Comparison of ENCODE assay signal across 32 cellular contexts in genomic region chr5:103542441-103542840, GRCh38.
"Had no signal": no experiment of that assay in that cellular context is flagged by ENCODE, and none has a peak within 500 bp of the region (broad histone marks: within the 10 kb centered on the region; RNA-seq: fewer than 3 reads in every experiment).

No MANE protein-coding gene starts in this region.

- H3K36me3 Mint-ChIP-seq: natural killer cell; neural progenitor cell; stimulated activated memory B cell treated with anti-CD40 and anti-IgM and Interleukin-4, amounts not matched to agents 10 μg/mL and 1 μg/mL and 100 μg/mL, for 72 hours; type B pancreatic cell had no signal

- DNase-seq: natural killer cell; occipital lobe; ovary; posterior cingulate gyrus; psoas muscle; right cardiac atrium; right lobe of liver; sigmoid colon; spleen; stimulated activated CD4-positive, alpha-beta T cell treated with anti-CD3 and anti-CD28 coated beads, Interleukin-12 subunit alpha, Interleukin-12 subunit beta, amount 100 ng/mL, for 4 hours; stimulated activated CD4-positive, alpha-beta T cell treated with anti-CD3 and anti-CD28 coated beads, Interleukin-1b, Interleukin-23, amount 100 ng/mL, for 48 hours; stimulated activated CD4-positive, alpha-beta T cell treated with anti-CD3 and anti-CD28 coated beads, Interleukin-4, amount 100 ng/mL, for 1 hour; stimulated activated CD4-positive, alpha-beta T cell treated with anti-CD3 and anti-CD28 coated beads, Interleukin-4, amount 100 ng/mL, for 4 hours; stimulated activated CD8-positive, alpha-beta memory T cell treated with anti-CD3 and anti-CD28 coated beads, Interleukin-4, amount 100 ng/mL, for 48 hours; stimulated activated naive CD4-positive, alpha-beta T cell; stimulated activated naive CD8-positive, alpha-beta T cell treated with anti-CD3 and anti-CD28 coated beads, Interleukin-15, amount 100 ng/mL, for 72 hours; stimulated activated naive CD8-positive, alpha-beta T cell treated with anti-CD3 and anti-CD28 coated beads, Interleukin-15, Interleukin-2, amounts not matched to agents 100 U/mL and 50 U/mL, for 24 hours; substantia nigra; testis; tibial artery; transverse colon; upper lobe of right lung; uterus had no signal

- H3K4me1 Mint-ChIP-seq: natural killer cell; neural progenitor cell; stimulated activated memory B cell treated with anti-CD40 and anti-IgM and Interleukin-4, amounts not matched to agents 10 μg/mL and 1 μg/mL and 100 μg/mL, for 72 hours; stimulated activated naive CD8-positive, alpha-beta T cell treated with anti-CD3 and anti-CD28 coated beads, Interleukin-15, amount 100 ng/mL, for 72 hours had no signal

- H3K9me3 ChIP-seq: ovary, psoas muscle, right lobe of liver, sigmoid colon, spleen, suprapubic skin, testis, tibial artery, transverse colon, upper lobe of right lung, uterus had no signal

- H3K79me2 ChIP-seq: parathyroid adenoma had no signal

- H3K27me3 ChIP-seq: neural progenitor cell, ovary, right lobe of liver, sigmoid colon, spleen, suprapubic skin, testis, tibial artery, transverse colon, upper lobe of right lung, uterus had no signal

- H3K4me2 ChIP-seq: neural progenitor cell, smooth muscle cell had no signal

- H3K9ac ChIP-seq: neural progenitor cell, parathyroid adenoma had no signal

- H3K36me3 ChIP-seq: neural progenitor cell, ovary, right lobe of liver, sigmoid colon, spleen, suprapubic skin, tibial artery, transverse colon, upper lobe of right lung, uterus had no signal

- H3K4me3 ChIP-seq: neural progenitor cell, ovary, psoas muscle, right lobe of liver, sigmoid colon, skin epidermis, smooth muscle cell, spleen, suprapubic skin, testis, tibial artery, transverse colon, upper lobe of right lung, uterus had no signal

- H3K4me3 Mint-ChIP-seq: natural killer cell; nephron; neural progenitor cell; stimulated activated memory B cell treated with anti-CD40 and anti-IgM and Interleukin-4, amounts not matched to agents 10 μg/mL and 1 μg/mL and 100 μg/mL, for 72 hours; stimulated activated naive CD8-positive, alpha-beta T cell treated with anti-CD3 and anti-CD28 coated beads, Interleukin-15, amount 100 ng/mL, for 72 hours; type B pancreatic cell had no signal

- ATAC-seq: natural killer cell; psoas muscle; right cardiac atrium; right lobe of liver; stimulated activated memory B cell treated with anti-CD40 and anti-IgM and Interleukin-4, amounts not matched to agents 10 μg/mL and 1 μg/mL and 100 μg/mL, for 72 hours; stimulated activated naive CD8-positive, alpha-beta T cell treated with anti-CD3 and anti-CD28 coated beads, Interleukin-15, amount 100 ng/mL, for 72 hours; stimulated activated naive CD8-positive, alpha-beta T cell treated with anti-CD3 and anti-CD28 coated beads, Interleukin-15, Interleukin-2, amounts not matched to agents 100 U/mL and 50 U/mL, for 24 hours; upper lobe of right lung had no signal

- H3K4me1 ChIP-seq: neural progenitor cell, psoas muscle, right lobe of liver, sigmoid colon, spleen, suprapubic skin, testis, tibial artery, transverse colon, upper lobe of right lung, uterus had no signal

- H2AFZ ChIP-seq: neural progenitor cell, parathyroid adenoma had no signal

- H3K27ac ChIP-seq: neural progenitor cell, ovary, parathyroid adenoma, psoas muscle, right lobe of liver, sigmoid colon, skin epidermis, spleen, suprapubic skin, testis, tibial artery, transverse colon, upper lobe of right lung, uterus had no signal

- H3K9me3 Mint-ChIP-seq: natural killer cell; nephron; neural progenitor cell; stimulated activated memory B cell treated with anti-CD40 and anti-IgM and Interleukin-4, amounts not matched to agents 10 μg/mL and 1 μg/mL and 100 μg/mL, for 72 hours; stimulated activated naive CD8-positive, alpha-beta T cell treated with anti-CD3 and anti-CD28 coated beads, Interleukin-15, amount 100 ng/mL, for 72 hours; type B pancreatic cell had no signal

- H3K27me3 Mint-ChIP-seq: progenitor cell of endocrine pancreas; stimulated activated memory B cell treated with anti-CD40 and anti-IgM and Interleukin-4, amounts not matched to agents 10 μg/mL and 1 μg/mL and 100 μg/mL, for 72 hours; stimulated activated naive CD8-positive, alpha-beta T cell treated with anti-CD3 and anti-CD28 coated beads, Interleukin-15, amount 100 ng/mL, for 72 hours; type B pancreatic cell had no signal

- H3K27ac Mint-ChIP-seq: natural killer cell; nephron; neural progenitor cell; progenitor cell of endocrine pancreas; stimulated activated memory B cell treated with anti-CD40 and anti-IgM and Interleukin-4, amounts not matched to agents 10 μg/mL and 1 μg/mL and 100 μg/mL, for 72 hours; stimulated activated naive CD8-positive, alpha-beta T cell treated with anti-CD3 and anti-CD28 coated beads, Interleukin-15, amount 100 ng/mL, for 72 hours; type B pancreatic cell had no signal
